8 cellular contexts compared by ENCODE assay signal in the genomic region with DNA sequence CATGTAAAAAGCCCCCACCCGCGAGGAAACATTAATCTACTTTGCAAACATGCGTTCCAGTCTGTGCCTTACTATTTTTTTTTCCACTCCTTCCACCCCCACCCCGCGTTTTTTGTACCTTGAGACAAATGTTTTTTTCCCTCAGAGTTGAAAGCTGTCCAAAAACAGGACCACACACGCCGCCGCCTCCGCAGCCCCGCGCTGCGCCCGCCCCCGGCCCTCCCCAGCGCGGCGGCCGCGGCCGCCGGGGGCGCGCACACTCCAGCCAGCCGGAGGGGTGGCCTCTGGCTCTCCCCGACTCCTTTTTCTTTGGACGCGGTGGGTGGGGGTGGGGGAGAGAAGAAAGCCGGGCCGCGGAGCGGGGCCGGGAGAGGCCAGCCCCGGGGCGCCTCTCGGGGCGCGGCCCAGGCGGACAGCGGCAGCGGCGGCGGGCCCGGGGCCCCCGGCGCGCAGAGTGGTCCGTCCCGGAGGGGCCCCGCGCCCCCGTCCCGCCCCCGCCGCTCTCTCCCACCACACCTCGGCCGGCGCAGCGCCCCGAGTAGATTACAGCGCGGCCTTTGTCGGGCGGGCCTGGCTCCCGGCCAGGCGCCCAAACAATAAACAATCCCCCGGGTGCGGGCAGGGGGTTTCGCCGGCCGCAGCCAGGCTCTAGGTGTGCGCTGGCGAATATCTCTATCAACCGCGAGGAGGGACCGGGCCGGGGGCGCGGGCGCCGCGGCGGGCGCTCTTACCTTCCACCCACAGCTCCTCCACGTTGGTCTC. TPM values are rescaled to one million over a fixed set of nuclear protein-coding genes. Genes with fewer than 3 reads are reported as not detected.
DNase-seq lines count a peak whose midpoint lies in the region; ATAC-seq and TF ChIP-seq lines count a peak whose summit lies in the region.

No MANE protein-coding gene starts in this region.

- CTCF ChIA-PET in BJ (lab: Yijun Ruan, JAX), result interaction anchor here (0.6 to 0.8 kb wide), 3 partner anchors 11 to 134 kb away, joined by 3 to 5 read pairs (median 3); a partner anchor contains a TSS

- intact Hi-C loops in tibial artery (cut with DNase I; ENCODE audit: low total_unique reads), result no loop called here

- H3K36me3 ChIP-seq in BJ (ENCODE audit: control insufficient read depth, insufficient read depth, low read length), result no peaks in the 10 kb centered on the region; the same call in 1 of the 2 replicates
- H3K36me3 ChIP-seq in tibial artery, result no peaks in the 10 kb centered on the region

- TF ChIP-seq POLR2A in GM18951 (IDR thresholded peaks at IDR 0.05; ENCODE audit: extremely low read depth, insufficient read depth, insufficient read length), result peak; percentile 67

- ATAC-seq in GM21423 (IDR thresholded peaks at IDR 0.05; ENCODE audit: unreplicated experiment), result no peak

- DNase-seq in BJ (ENCODE audit: low read depth) (no peak), M059J (ENCODE audit: low read depth) (peak; percentile 55), epidermal melanocyte (ENCODE audit: insufficient read length, low spot score) (peak; percentile 54), tibial artery (peak in 1 of 2 donors; percentile 71)
- DNase-seq in activated CD4-positive, alpha-beta T cell treated with anti-CD3 and anti-CD28 coated beads, Interleukin-2, amount 50 U/mL, for 48 hours, result peak; percentile 34 to 40

- TF ChIP-seq CTCF in BJ (IDR thresholded peaks at IDR 0.05; ENCODE audit: insufficient read depth, low read depth, low read length) (no peak), tibial artery (IDR thresholded peaks at IDR 0.05) (no peak)

- POLR2A ChIA-PET in BJ (lab: Charles Lee), result no interaction called here

- peaks cover 41% of the 10 kb centered on the region for H3K4me1 ChIP-seq in mononuclear cell (ENCODE audit: insufficient read depth, low read length)
- peaks cover 0 to 24% (median 11%) of the 10 kb centered on the region in 4 donors for H3K4me1 ChIP-seq in tibial artery

- no peaks in the 10 kb centered on the region; the same call in 1 of the 2 replicates for H3K27me3 ChIP-seq in BJ (ENCODE audit: control insufficient read depth, insufficient read depth, low read length)
- peaks cover 60% of the 10 kb centered on the region for H3K27me3 ChIP-seq in mononuclear cell (ENCODE audit: insufficient read depth, low read length)
- H3K27me3 ChIP-seq in tibial artery, result no peaks in the 10 kb centered on the region

- H3K4me3 ChIP-seq in BJ (ENCODE audit: low read depth, low read length) (peak overlapping the region; percentile 73), mononuclear cell (ENCODE audit: low read length) (peak overlapping the region; percentile 71), tibial artery (peak overlapping the region; percentile 75 to 92)

- peak overlapping the region; percentile 92 to 97 for H3K27ac ChIP-seq in tibial artery

- in situ Hi-C loops in GM18951 (cut with MboI; ENCODE audit: low sequenced_read_pairs, unreplicated experiment), result no loop called here

- H3K9me3 ChIP-seq in mononuclear cell (ENCODE audit: low read depth, low read length) (no peaks in the 10 kb centered on the region), tibial artery (no peaks in the 10 kb centered on the region)

RNA-seq across cellular contexts. Expression of a gene that starts 10.9 kb away (rescaled TPM):
- polyA plus RNA-seq in BJ (2011; rRNA removed), result 1.5 and 2.8 TPM in 2 replicates
- 6.1 and 6.5 TPM in 2 replicates for polyA minus RNA-seq in BJ (2011; rRNA and poly(A)+ RNA removed)
- 3.3 and 9.4 TPM in 2 replicates for total RNA-seq in M059J (2014; rRNA removed; shearing (Covaris generic))
- 10.2 TPM for total RNA-seq in mononuclear cell
